In genomic region chr9:36873247-36873875, GRCh38 we compare ENCODE assay signal across 8 cellular contexts.
DNase-seq lines count a peak whose midpoint lies in the region; ATAC-seq, FAIRE-seq and TF ChIP-seq lines count a peak whose summit lies in the region.

No MANE protein-coding gene starts in this region.

- no peaks in the 10 kb centered on the region for H3K9me2 ChIP-seq in OCI-LY7 (ENCODE audit: insufficient read depth, low read length)

- no peak overlapping the region for H3K4me2 ChIP-seq in OCI-LY7 (ENCODE audit: low read length)

- H2AFZ ChIP-seq in OCI-LY7 (ENCODE audit: low read length), result no peak overlapping the region

- peaks cover 37% of the 10 kb centered on the region for H3K4me1 ChIP-seq in OCI-LY7 (ENCODE audit: insufficient read depth, low read length, poor library complexity, severe bottlenecking)
- no peaks in the 10 kb centered on the region for H3K4me1 ChIP-seq in pancreas
- H3K4me1 ChIP-seq in tibial nerve, result no peaks in the 10 kb centered on the region

- H3K36me3 ChIP-seq in OCI-LY7 (ENCODE audit: insufficient read depth, low read length) (peaks cover 91% of the 10 kb centered on the region), pancreas (no peaks in the 10 kb centered on the region), tibial nerve (no peaks in the 10 kb centered on the region)

- H4K20me1 ChIP-seq in OCI-LY7 (ENCODE audit: insufficient read depth, low read length), result no peaks in the 10 kb centered on the region

- H3K9me3 ChIP-seq in OCI-LY7 (ENCODE audit: low read length), result no peaks in the 10 kb centered on the region
- no peaks in the 10 kb centered on the region for H3K9me3 ChIP-seq in pancreas
- no peaks in the 10 kb centered on the region for H3K9me3 ChIP-seq in tibial nerve

- TF ChIP-seq CTCF in OCI-LY7 (conservative IDR thresholded peaks at IDR 0.05; ENCODE audit: low read length), result peak; percentile 95
- peak; percentile 93 for TF ChIP-seq CTCF in fibroblast of pulmonary artery (IDR thresholded peaks at IDR 0.05; ENCODE audit: low read length, missing control alignments)
- peak; percentile 83 to 86 (median 86) for TF ChIP-seq CTCF in pancreas (IDR thresholded peaks at IDR 0.05)
- TF ChIP-seq CTCF in tibial nerve (IDR thresholded peaks at IDR 0.05), result peak; percentile 63 to 85 (median 68)

- FAIRE-seq in pancreas (lab: Jason Lieb, UNC), result no peak

- BruUV-seq in OCI-LY7 (replicated peaks; lab: Mats Ljungman, UMichigan), result no TSS peak

- H3K27ac ChIP-seq in OCI-LY7 (ENCODE audit: low read depth, low read length, poor library complexity, severe bottlenecking) (no peak overlapping the region), pancreas (no peak overlapping the region), tibial nerve (no peak overlapping the region)

- CTCF ChIA-PET in OCI-LY7 (lab: Charles Lee; ENCODE audit: unreplicated experiment), result interaction anchor here (0.8 to 1.1 kb wide), 6 partner anchors 12 to 537 kb away, joined by 3 to 8 read pairs (median 4); no protein-coding TSS in a partner anchor

- ATAC-seq in HG03442 (IDR thresholded peaks at IDR 0.05; ENCODE audit: unreplicated experiment) (peak; percentile 45), pancreas (peak; percentile 83 to 96 (median 92))

- H3K27me3 ChIP-seq in pancreas (no peaks in the 10 kb centered on the region), tibial nerve (peaks cover 0 to 19% of the 10 kb centered on the region in 2 donors)

- TF ChIP-seq POLR2A in tibial nerve (IDR thresholded peaks at IDR 0.05), result no peak

- intact Hi-C loops in OCI-LY7 (cut with micrococcal nuclease; ENCODE audit: unreplicated experiment) (loop anchor here (1.0 to 10.0 kb wide), 4 partner anchors 118 to 491 kb away; no protein-coding TSS in a partner anchor), pancreas (cut with DNase I) (loop anchor here in 1 of 3 donors (10.0 kb wide), 1 partner anchor 111 kb away; no protein-coding TSS in a partner anchor)

- no peak for TF ChIP-seq EP300 in tibial nerve (IDR thresholded peaks at IDR 0.05)

- H3K4me3 ChIP-seq in OCI-LY7 (ENCODE audit: low read depth, low read length, poor library complexity, severe bottlenecking) (no peak overlapping the region), fibroblast of pulmonary artery (replicated peaks; ENCODE audit: low read depth, low read length) (no peak overlapping the region), pancreas (no peak overlapping the region), tibial nerve (no peak overlapping the region)

- WGBS in pancreas, 2 donors, result 45 to 46% methylated on average over 8 of the region's 8 CpGs
- WGBS in tibial nerve, 2 donors, result 47% methylated on average over 8 of the region's 8 CpGs

- DNase-seq in NK-92 treated with Interleukin-12 subunit alpha and Interleukin-12 subunit beta, amount 100 ng/mL, for 24 hours (lab: John Stamatoyannopoulos, UW), result peak; percentile 36
- DNase-seq in NK-92 (lab: John Stamatoyannopoulos, UW; ENCODE audit: unreplicated experiment), result no peak
- peak; percentile 79 for DNase-seq in OCI-LY7 (ENCODE audit: low spot score)
- peak; percentile 80 to 82 for DNase-seq in activated T-cell treated with anti-CD3 and anti-CD28 coated beads, Interleukin-2, amount 50 U/mL, for 48 hours
- DNase-seq in fibroblast of pulmonary artery (ENCODE audit: low read depth), result peak; percentile 66
- peak; percentile 50 to 85 (median 80) for DNase-seq in pancreas
- DNase-seq in tibial nerve (ENCODE audit: low spot score in 2 of 2), result peak; percentile 20 to 36

- H3K79me2 ChIP-seq in OCI-LY7 (ENCODE audit: insufficient read depth, low read depth, low read length), result no peaks in the 10 kb centered on the region

- POLR2A ChIA-PET in OCI-LY7 (lab: Charles Lee), result interaction anchor here (0.6 kb wide), 3 partner anchors 64 to 523 kb away, joined by 3 to 4 read pairs (median 3); no protein-coding TSS in a partner anchor
